Comparison of ENCODE assay signal across 8 cellular contexts in genomic region chr1:110746644-110747259, GRCh38.
DNase-seq lines count a peak whose midpoint lies in the region; TF ChIP-seq lines count a peak whose summit lies in the region.

No MANE protein-coding gene starts in this region.

- POLR2A ChIA-PET in CD4-positive, alpha-beta memory T cell (lab: Charles Lee; ENCODE audit: partially characterized antibody), result no interaction called here

- no peaks in the 10 kb centered on the region for H3K27me3 ChIP-seq in CD4-positive, alpha-beta memory T cell (ENCODE audit: insufficient read depth, low read length)
- peaks cover 0 to 43% (median 2%) of the 10 kb centered on the region in 4 donors for H3K27me3 ChIP-seq in esophagus squamous epithelium

- H3K36me3 ChIP-seq in CD4-positive, alpha-beta memory T cell (ENCODE audit: insufficient read depth, low read length), result no peaks in the 10 kb centered on the region
- H3K36me3 ChIP-seq in esophagus squamous epithelium, result no peaks in the 10 kb centered on the region

- peaks cover 0 to 5% (median 0%) of the 10 kb centered on the region in 8 donors for H3K9me3 Mint-ChIP-seq in CD4-positive, alpha-beta memory T cell

- H3K4me3 Mint-ChIP-seq in CD4-positive, alpha-beta memory T cell, result no peak overlapping the region

- CTCF ChIA-PET in CD4-positive, alpha-beta memory T cell (lab: Charles Lee; ENCODE audit: partially characterized antibody), result interaction anchor here (1.8 kb wide), 1 partner anchor 19 kb away, joined by 4 read pairs; no protein-coding TSS in a partner anchor

- TF ChIP-seq POLR2A in esophagus squamous epithelium (IDR thresholded peaks at IDR 0.05), result no peak

- peak; percentile 51 to 61 (median 56) for DNase-seq in CD4-positive, alpha-beta memory T cell
- peak; percentile 68 for DNase-seq in LoVo (ENCODE audit: low spot score)
- DNase-seq in activated CD8-positive, alpha-beta memory T cell treated with anti-CD3 and anti-CD28 coated beads for 24 hours, result peak; percentile 75
- peak; percentile 47 for DNase-seq in fibroblast of mammary gland (ENCODE audit: low read depth)
- DNase-seq in skeletal muscle cell (ENCODE audit: low read depth), result peak; percentile 6
- DNase-seq in cortex of kidney (lab: John Stamatoyannopoulos, UW), result no peak
- no peak for DNase-seq in esophagus squamous epithelium (lab: John Stamatoyannopoulos, UW)
- no peak for DNase-seq in SKM-1 treated with dmso at 0.1 percent for 144 hours (lab: John Stamatoyannopoulos, UW; ENCODE audit: unreplicated experiment)

- no peaks in the 10 kb centered on the region for H3K4me1 ChIP-seq in CD4-positive, alpha-beta memory T cell (ENCODE audit: insufficient read depth, low read length)
- no peaks in the 10 kb centered on the region for H3K4me1 ChIP-seq in esophagus squamous epithelium

- no peak for TF ChIP-seq CTCF in fibroblast of mammary gland (conservative IDR thresholded peaks at IDR 0.05; ENCODE audit: control insufficient read depth, insufficient read depth, low read depth, low read length)
- no peak for TF ChIP-seq CTCF in esophagus squamous epithelium (IDR thresholded peaks at IDR 0.05)

- no peak overlapping the region for H3K27ac Mint-ChIP-seq in CD4-positive, alpha-beta memory T cell

- no peak overlapping the region for H3K27ac ChIP-seq in CD4-positive, alpha-beta memory T cell (ENCODE audit: low read depth, low read length)
- no peak overlapping the region for H3K27ac ChIP-seq in esophagus squamous epithelium

- peaks cover 13 to 21% of the 10 kb centered on the region in 2 donors for H3K27me3 Mint-ChIP-seq in CD4-positive, alpha-beta memory T cell

- H3K4me1 Mint-ChIP-seq in CD4-positive, alpha-beta memory T cell, result no peaks in the 10 kb centered on the region

- H3K4me3 ChIP-seq in CD4-positive, alpha-beta memory T cell (ENCODE audit: low read length in 2 of 2), result no peak overlapping the region
- H3K4me3 ChIP-seq in fibroblast of mammary gland (ENCODE audit: control insufficient read depth, low read depth, low read length), result no peak overlapping the region
- H3K4me3 ChIP-seq in skeletal muscle cell (ENCODE audit: low read depth, low read length), result no peak overlapping the region
- H3K4me3 ChIP-seq in esophagus squamous epithelium, result no peak overlapping the region

- H3K9me3 ChIP-seq in CD4-positive, alpha-beta memory T cell (ENCODE audit: control insufficient read depth in 1 of 2, low read length in 2 of 2), result no peaks in the 10 kb centered on the region
- H3K9me3 ChIP-seq in esophagus squamous epithelium, result no peaks in the 10 kb centered on the region

- intact Hi-C loops in CD4-positive, alpha-beta memory T cell (cut with micrococcal nuclease), result no loop called here
- intact Hi-C loops in esophagus squamous epithelium (cut with DNase I), result no loop called here

- no peaks in the 10 kb centered on the region for H3K36me3 Mint-ChIP-seq in CD4-positive, alpha-beta memory T cell

- WGBS in esophagus squamous epithelium, 2 donors, result 16 to 19% methylated on average over 10 of the region's 10 CpGs

Comparison
In these comparisons a context has a peak if more than half of its experiments do, and no peak if none do; other contexts are left out.
1. DNase-seq: peak in CD4-positive, alpha-beta memory T cell (5 of 5), LoVo (single experiment), activated CD8-positive, alpha-beta memory T cell treated with anti-CD3 and anti-CD28 coated beads for 24 hours (single experiment), fibroblast of mammary gland (single experiment) and skeletal muscle cell (single experiment); none in cortex of kidney (single experiment), esophagus squamous epithelium (single experiment) and SKM-1 treated with dmso at 0.1 percent for 144 hours (single experiment).